Comparison of ENCODE assay signal across 21 cellular contexts in genomic region chr9:81052846-81053245, GRCh38.
DNase-seq lines count a peak whose midpoint lies in the region; ATAC-seq and TF ChIP-seq lines count a peak whose summit lies in the region.
"Had no signal": no experiment of that assay in that cellular context is flagged by ENCODE, and none has a peak within 500 bp of the region (broad histone marks: within the 10 kb centered on the region; RNA-seq: fewer than 3 reads in every experiment).

No MANE protein-coding gene starts in this region.

- H3K9ac ChIP-seq in smooth muscle cell (ENCODE audit: low read depth) = no peak overlapping the region
- H3K9ac ChIP-seq: BLaER1 treated with 17β-estradiol and CSF1 and Interleukin-3, amounts not matched to agents 10 nM and 100 nM had no signal

- no peaks in the 10 kb centered on the region for H3K4me1 Mint-ChIP-seq in T-helper 17 cell

- H3K4me1 ChIP-seq in PC-9 (replicated peaks; ENCODE audit: insufficient read depth) (no peaks in the 10 kb centered on the region), smooth muscle cell (ENCODE audit: low read depth) (no peaks in the 10 kb centered on the region)
- H3K4me1 ChIP-seq: ascending aorta had no signal

- H3K4me2 ChIP-seq in PC-9 = no peak overlapping the region
- H3K4me2 ChIP-seq in smooth muscle cell = no peak overlapping the region

- no peak overlapping the region for H3K4me3 Mint-ChIP-seq in T-helper 17 cell
- H3K4me3 Mint-ChIP-seq: T-helper 1 cell treated with Interleukin-12 subunit alpha and Interleukin-12 subunit beta and Interleukin-4 antibody, amounts not matched to agents 30 μg/mL and 1 μg/mL, for 36 hours had no signal

- TF ChIP-seq CTCF in PC-9 (conservative IDR thresholded peaks at IDR 0.05) (no peak), smooth muscle cell (IDR thresholded peaks at IDR 0.05; ENCODE audit: borderline replicate concordance, insufficient read depth, poor library complexity, severe bottlenecking) (no peak)

- H3K27ac ChIP-seq in PC-9 (no peak overlapping the region), smooth muscle cell (ENCODE audit: low read depth) (no peak overlapping the region)
- H3K27ac ChIP-seq: ascending aorta; BLaER1 treated with 17β-estradiol and CSF1 and Interleukin-3, amounts not matched to agents 10 nM and 100 nM; coronary artery; thoracic aorta had no signal

- BruUV-seq in PC-9 (replicated peaks; lab: Mats Ljungman, UMichigan) = no TSS peak

- POLR2A ChIA-PET in PC-9 (lab: Charles Lee; ENCODE audit: unreplicated experiment) = no interaction called here

- H3K27me3 ChIP-seq in PC-9 (ENCODE audit: insufficient read depth, low read depth) (no peaks in the 10 kb centered on the region), smooth muscle cell (ENCODE audit: low read depth) (no peaks in the 10 kb centered on the region)
- H3K27me3 ChIP-seq: ascending aorta; BLaER1 treated with 17β-estradiol and CSF1 and Interleukin-3, amounts not matched to agents 10 nM and 100 nM had no signal

- H3K27me3 Mint-ChIP-seq in T-helper 17 cell = no peaks in the 10 kb centered on the region

- no peaks in the 10 kb centered on the region for H4K20me1 ChIP-seq in PC-9 (ENCODE audit: insufficient read depth)
- H4K20me1 ChIP-seq in smooth muscle cell (ENCODE audit: low read depth) = no peaks in the 10 kb centered on the region
- H4K20me1 ChIP-seq: BLaER1 treated with 17β-estradiol and CSF1 and Interleukin-3, amounts not matched to agents 10 nM and 100 nM had no signal

- no peaks in the 10 kb centered on the region for H3K36me3 Mint-ChIP-seq in T-helper 17 cell (ENCODE audit: low read depth)

- no peak for ATAC-seq in T-helper 17 cell
- ATAC-seq in activated CD4-positive, CD25-positive, alpha-beta regulatory T cell treated with anti-CD3 and anti-CD28 coated beads, Interleukin-2, amount 50 U/mL, for 24 hours = no peak
- ATAC-seq: left colon, sciatic nerve had no signal

- DNase-seq in HT1080 (ENCODE audit: low read depth) = peak; percentile 48
- DNase-seq in PC-9 = no peak
- peak; percentile 83 for DNase-seq in fibroblast of peridontal ligament (ENCODE audit: extremely low read depth)
- DNase-seq in smooth muscle cell (lab: John Stamatoyannopoulos, UW; ENCODE audit: unreplicated experiment) = no peak
- no peak for DNase-seq in T-helper 17 cell
- DNase-seq in kidney glomerular epithelial cell (lab: John Stamatoyannopoulos, UW) = no peak
- DNase-seq: activated gamma-delta T cell; DMS153; erythroblast; left colon; NCI-H774; nucleus accumbens; stimulated activated CD4-positive, alpha-beta T cell treated with anti-CD3 and anti-CD28 coated beads, Interleukin-4, amount 100 ng/mL, for 24 hours; stimulated activated CD8-positive, alpha-beta memory T cell treated with anti-CD3 and anti-CD28 coated beads, Interleukin-4, amount 100 ng/mL, for 48 hours had no signal

- no peak overlapping the region for H3K4me3 ChIP-seq in PC-9
- H3K4me3 ChIP-seq in smooth muscle cell = no peak overlapping the region
- H3K4me3 ChIP-seq: ascending aorta; BLaER1 treated with 17β-estradiol and CSF1 and Interleukin-3, amounts not matched to agents 10 nM and 100 nM; coronary artery; thoracic aorta had no signal

- H3F3A ChIP-seq in PC-9 (ENCODE audit: insufficient read depth, low read depth) (no peaks in the 10 kb centered on the region), smooth muscle cell (ENCODE audit: low read depth) (no peaks in the 10 kb centered on the region)

- CTCF ChIA-PET in PC-9 (lab: Charles Lee) = no interaction called here

- H2AFZ ChIP-seq in PC-9 = 0 out of 2 replicates have a peak overlapping the region, but pooled peaks have one; percentile 10
- peak overlapping the region; percentile 19 for H2AFZ ChIP-seq in smooth muscle cell (ENCODE audit: low read depth)

- no peaks in the 10 kb centered on the region for H3K79me2 ChIP-seq in PC-9 (ENCODE audit: low read depth)
- H3K79me2 ChIP-seq in smooth muscle cell (ENCODE audit: low read depth) = no peaks in the 10 kb centered on the region

- intact Hi-C loops in PC-9 (cut with micrococcal nuclease; ENCODE audit: unreplicated experiment) = no loop called here

- no peak overlapping the region for H3K27ac Mint-ChIP-seq in T-helper 17 cell
- H3K27ac Mint-ChIP-seq: T-helper 1 cell treated with Interleukin-12 subunit alpha and Interleukin-12 subunit beta and Interleukin-4 antibody, amounts not matched to agents 30 μg/mL and 1 μg/mL, for 36 hours had no signal

- no peaks in the 10 kb centered on the region for H3K36me3 ChIP-seq in PC-9 (ENCODE audit: low read depth)
- no peaks in the 10 kb centered on the region for H3K36me3 ChIP-seq in smooth muscle cell (ENCODE audit: low read depth)
- H3K36me3 ChIP-seq: ascending aorta; BLaER1 treated with 17β-estradiol and CSF1 and Interleukin-3, amounts not matched to agents 10 nM and 100 nM; thoracic aorta had no signal

- H3K9me3 ChIP-seq in PC-9 (ENCODE audit: insufficient read depth, low read depth) (no peaks in the 10 kb centered on the region), smooth muscle cell (replicated peaks; ENCODE audit: low read depth) (no peaks in the 10 kb centered on the region), T-helper 17 cell (ENCODE audit: control insufficient read depth, low read length, poor library complexity, severe bottlenecking) (no peaks in the 10 kb centered on the region)
- H3K9me3 ChIP-seq: ascending aorta; BLaER1 treated with 17β-estradiol and CSF1 and Interleukin-3, amounts not matched to agents 10 nM and 100 nM; thoracic aorta had no signal

- H3K9me2 ChIP-seq in PC-9 (ENCODE audit: insufficient read depth) = no peaks in the 10 kb centered on the region

- 79% methylated on average over 1 of the region's 1 CpG for WGBS in smooth muscle cell (ENCODE audit: low lambda C conversion rate)

Comparison
In these comparisons a context has a peak if more than half of its experiments do, and no peak if none do; other contexts are left out.
1. DNase-seq: peak in HT1080 (single experiment) and fibroblast of peridontal ligament (single experiment); none in PC-9 (0 of 2), smooth muscle cell (single experiment), T-helper 17 cell (0 of 3) and kidney glomerular epithelial cell (single experiment).